1 cellular context compared by ENCODE assay signal in the genomic region with DNA sequence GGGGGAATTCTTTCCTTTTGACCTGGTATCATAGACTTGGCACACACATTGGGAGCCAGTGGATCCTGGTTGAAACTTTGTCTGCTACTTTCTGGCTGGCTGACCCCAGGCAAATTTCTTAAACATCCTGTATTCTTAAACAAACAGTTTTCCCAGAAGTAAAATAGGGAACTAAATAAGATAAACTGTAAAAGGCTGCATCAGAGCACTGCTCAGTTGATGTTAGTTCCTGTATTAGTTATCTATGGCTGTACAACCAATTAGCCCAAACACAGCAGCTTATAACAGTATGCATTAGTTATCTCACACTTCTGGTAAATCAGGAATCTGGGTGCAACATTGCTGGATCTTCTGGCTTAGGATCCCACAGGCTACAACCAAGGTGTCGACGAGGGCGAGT.
TF ChIP-seq lines count a peak whose summit lies in the region.

No MANE protein-coding gene starts in this region.

TF ChIP-seq in GM23338, 12 proteins besides CTCF, POLR2A, EP300 and RAD21 (continued from another document):
- TF ChIP-seq, protein P1, sequence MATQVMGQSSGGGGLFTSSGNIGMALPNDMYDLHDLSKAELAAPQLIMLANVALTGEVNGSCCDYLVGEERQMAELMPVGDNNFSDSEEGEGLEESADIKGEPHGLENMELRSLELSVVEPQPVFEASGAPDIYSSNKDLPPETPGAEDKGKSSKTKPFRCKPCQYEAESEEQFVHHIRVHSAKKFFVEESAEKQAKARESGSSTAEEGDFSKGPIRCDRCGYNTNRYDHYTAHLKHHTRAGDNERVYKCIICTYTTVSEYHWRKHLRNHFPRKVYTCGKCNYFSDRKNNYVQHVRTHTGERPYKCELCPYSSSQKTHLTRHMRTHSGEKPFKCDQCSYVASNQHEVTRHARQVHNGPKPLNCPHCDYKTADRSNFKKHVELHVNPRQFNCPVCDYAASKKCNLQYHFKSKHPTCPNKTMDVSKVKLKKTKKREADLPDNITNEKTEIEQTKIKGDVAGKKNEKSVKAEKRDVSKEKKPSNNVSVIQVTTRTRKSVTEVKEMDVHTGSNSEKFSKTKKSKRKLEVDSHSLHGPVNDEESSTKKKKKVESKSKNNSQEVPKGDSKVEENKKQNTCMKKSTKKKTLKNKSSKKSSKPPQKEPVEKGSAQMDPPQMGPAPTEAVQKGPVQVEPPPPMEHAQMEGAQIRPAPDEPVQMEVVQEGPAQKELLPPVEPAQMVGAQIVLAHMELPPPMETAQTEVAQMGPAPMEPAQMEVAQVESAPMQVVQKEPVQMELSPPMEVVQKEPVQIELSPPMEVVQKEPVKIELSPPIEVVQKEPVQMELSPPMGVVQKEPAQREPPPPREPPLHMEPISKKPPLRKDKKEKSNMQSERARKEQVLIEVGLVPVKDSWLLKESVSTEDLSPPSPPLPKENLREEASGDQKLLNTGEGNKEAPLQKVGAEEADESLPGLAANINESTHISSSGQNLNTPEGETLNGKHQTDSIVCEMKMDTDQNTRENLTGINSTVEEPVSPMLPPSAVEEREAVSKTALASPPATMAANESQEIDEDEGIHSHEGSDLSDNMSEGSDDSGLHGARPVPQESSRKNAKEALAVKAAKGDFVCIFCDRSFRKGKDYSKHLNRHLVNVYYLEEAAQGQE (IDR thresholded peaks at IDR 0.05; ENCODE audit: unreplicated experiment): no peak
- TF ChIP-seq ZNF114 (CRISPR knock-in tag; IDR thresholded peaks at IDR 0.05): no peak
- no peak for TF ChIP-seq POLR2AphosphoS5 (IDR thresholded peaks at IDR 0.05; ENCODE audit: low read depth)
- TF ChIP-seq, protein P2, sequence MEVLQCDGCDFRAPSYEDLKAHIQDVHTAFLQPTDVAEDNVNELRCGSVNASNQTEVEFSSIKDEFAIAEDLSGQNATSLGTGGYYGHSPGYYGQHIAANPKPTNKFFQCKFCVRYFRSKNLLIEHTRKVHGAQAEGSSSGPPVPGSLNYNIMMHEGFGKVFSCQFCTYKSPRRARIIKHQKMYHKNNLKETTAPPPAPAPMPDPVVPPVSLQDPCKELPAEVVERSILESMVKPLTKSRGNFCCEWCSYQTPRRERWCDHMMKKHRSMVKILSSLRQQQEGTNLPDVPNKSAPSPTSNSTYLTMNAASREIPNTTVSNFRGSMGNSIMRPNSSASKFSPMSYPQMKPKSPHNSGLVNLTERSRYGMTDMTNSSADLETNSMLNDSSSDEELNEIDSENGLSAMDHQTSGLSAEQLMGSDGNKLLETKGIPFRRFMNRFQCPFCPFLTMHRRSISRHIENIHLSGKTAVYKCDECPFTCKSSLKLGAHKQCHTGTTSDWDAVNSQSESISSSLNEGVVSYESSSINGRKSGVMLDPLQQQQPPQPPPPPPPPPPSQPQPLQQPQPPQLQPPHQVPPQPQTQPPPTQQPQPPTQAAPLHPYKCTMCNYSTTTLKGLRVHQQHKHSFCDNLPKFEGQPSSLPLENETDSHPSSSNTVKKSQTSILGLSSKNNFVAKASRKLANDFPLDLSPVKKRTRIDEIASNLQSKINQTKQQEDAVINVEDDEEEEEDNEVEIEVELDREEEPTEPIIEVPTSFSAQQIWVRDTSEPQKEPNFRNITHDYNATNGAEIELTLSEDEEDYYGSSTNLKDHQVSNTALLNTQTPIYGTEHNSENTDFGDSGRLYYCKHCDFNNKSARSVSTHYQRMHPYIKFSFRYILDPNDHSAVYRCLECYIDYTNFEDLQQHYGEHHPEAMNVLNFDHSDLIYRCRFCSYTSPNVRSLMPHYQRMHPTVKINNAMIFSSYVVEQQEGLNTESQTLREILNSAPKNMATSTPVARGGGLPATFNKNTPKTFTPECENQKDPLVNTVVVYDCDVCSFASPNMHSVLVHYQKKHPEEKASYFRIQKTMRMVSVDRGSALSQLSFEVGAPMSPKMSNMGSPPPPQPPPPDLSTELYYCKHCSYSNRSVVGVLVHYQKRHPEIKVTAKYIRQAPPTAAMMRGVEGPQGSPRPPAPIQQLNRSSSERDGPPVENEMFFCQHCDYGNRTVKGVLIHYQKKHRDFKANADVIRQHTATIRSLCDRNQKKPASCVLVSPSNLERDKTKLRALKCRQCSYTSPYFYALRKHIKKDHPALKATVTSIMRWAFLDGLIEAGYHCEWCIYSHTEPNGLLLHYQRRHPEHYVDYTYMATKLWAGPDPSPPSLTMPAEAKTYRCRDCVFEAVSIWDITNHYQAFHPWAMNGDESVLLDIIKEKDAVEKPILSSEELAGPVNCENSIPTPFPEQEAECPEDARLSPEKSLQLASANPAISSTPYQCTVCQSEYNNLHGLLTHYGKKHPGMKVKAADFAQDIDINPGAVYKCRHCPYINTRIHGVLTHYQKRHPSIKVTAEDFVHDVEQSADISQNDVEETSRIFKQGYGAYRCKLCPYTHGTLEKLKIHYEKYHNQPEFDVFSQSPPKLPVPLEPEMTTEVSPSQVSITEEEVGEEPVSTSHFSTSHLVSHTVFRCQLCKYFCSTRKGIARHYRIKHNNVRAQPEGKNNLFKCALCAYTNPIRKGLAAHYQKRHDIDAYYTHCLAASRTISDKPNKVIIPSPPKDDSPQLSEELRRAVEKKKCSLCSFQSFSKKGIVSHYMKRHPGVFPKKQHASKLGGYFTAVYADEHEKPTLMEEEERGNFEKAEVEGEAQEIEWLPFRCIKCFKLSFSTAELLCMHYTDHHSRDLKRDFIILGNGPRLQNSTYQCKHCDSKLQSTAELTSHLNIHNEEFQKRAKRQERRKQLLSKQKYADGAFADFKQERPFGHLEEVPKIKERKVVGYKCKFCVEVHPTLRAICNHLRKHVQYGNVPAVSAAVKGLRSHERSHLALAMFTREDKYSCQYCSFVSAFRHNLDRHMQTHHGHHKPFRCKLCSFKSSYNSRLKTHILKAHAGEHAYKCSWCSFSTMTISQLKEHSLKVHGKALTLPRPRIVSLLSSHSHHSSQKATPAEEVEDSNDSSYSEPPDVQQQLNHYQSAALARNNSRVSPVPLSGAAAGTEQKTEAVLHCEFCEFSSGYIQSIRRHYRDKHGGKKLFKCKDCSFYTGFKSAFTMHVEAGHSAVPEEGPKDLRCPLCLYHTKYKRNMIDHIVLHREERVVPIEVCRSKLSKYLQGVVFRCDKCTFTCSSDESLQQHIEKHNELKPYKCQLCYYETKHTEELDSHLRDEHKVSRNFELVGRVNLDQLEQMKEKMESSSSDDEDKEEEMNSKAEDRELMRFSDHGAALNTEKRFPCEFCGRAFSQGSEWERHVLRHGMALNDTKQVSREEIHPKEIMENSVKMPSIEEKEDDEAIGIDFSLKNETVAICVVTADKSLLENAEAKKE (CRISPR knock-in tag; IDR thresholded peaks at IDR 0.05): no peak
- no peak for TF ChIP-seq NANOG (IDR thresholded peaks at IDR 0.05; ENCODE audit: borderline replicate concordance)
- no peak for TF ChIP-seq EZH2phosphoT487 (IDR thresholded peaks at IDR 0.05; ENCODE audit: unreplicated experiment)
- no peak for TF ChIP-seq JUNB (IDR thresholded peaks at IDR 0.05; ENCODE audit: unreplicated experiment)
- no peak for TF ChIP-seq ETS1 (IDR thresholded peaks at IDR 0.05)
